11 cellular contexts compared by ENCODE assay signal in the genomic region with DNA sequence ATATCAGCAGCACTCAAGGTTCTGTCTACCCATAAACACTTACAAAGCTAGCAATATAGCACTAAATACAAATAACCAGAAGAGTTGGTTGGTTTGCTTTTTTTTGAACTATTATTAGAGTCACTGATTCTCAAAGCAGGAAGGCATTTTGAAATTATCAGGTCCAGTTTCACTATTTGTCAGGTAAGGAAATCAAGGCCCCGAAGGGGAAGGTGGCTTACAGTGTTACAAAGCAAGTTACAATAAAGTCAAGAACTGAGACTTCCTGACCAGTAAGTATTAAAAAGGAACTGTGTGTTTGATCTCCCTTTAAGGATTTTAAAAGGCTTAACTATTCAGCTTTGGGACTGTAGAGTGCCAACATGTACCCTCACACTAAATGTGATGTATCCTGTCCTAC. TPM values are rescaled to one million over a fixed set of nuclear protein-coding genes. Genes with fewer than 3 reads are reported as not detected.
DNase-seq lines count a peak whose midpoint lies in the region; ATAC-seq, FAIRE-seq and TF ChIP-seq lines count a peak whose summit lies in the region.
"Had no signal": no experiment of that assay in that cellular context is flagged by ENCODE, and none has a peak within 500 bp of the region (broad histone marks: within the 10 kb centered on the region; RNA-seq: fewer than 3 reads in every experiment).

No MANE protein-coding gene starts in this region.

- H4K20me1 ChIP-seq in PC-9 (ENCODE audit: insufficient read depth) (no peaks in the 10 kb centered on the region), GM23338 (replicated peaks; ENCODE audit: insufficient read depth) (no peaks in the 10 kb centered on the region; the same call in 1 of the 2 replicates)

- no TSS peak for BruUV-seq in PC-9 (replicated peaks; lab: Mats Ljungman, UMichigan)

- no peaks in the 10 kb centered on the region for H3K9me2 ChIP-seq in PC-9 (ENCODE audit: insufficient read depth)
- no peaks in the 10 kb centered on the region for H3K9me2 ChIP-seq in GM23338 (ENCODE audit: insufficient read depth)

- H3K36me3 Mint-ChIP-seq in GM23338 (ENCODE audit: low read depth): peaks cover 23% of the 10 kb centered on the region

- FAIRE-seq in small intestine (lab: Jason Lieb, UNC): no peak

- CTCF ChIA-PET in PC-9 (lab: Charles Lee): no interaction called here

- 61 to 90% (median 65%) methylated on average over 1 of the region's 1 CpG for WGBS in small intestine, 3 donors

- H3K4me1 Mint-ChIP-seq in GM23338: peaks cover 10% of the 10 kb centered on the region

- H3K4me1 ChIP-seq in PC-9 (replicated peaks; ENCODE audit: insufficient read depth) (no peaks in the 10 kb centered on the region), small intestine (ENCODE audit: control insufficient read depth in 2 of 2, insufficient read depth in 1 of 2, low read depth in 1 of 2, low read length in 1 of 2) (peaks cover 0 to 9% of the 10 kb centered on the region in 2 donors), GM23338 (ENCODE audit: insufficient read depth) (no peaks in the 10 kb centered on the region)

- H3K27ac ChIP-seq in 22Rv1: peak overlapping the region; percentile 63
- peak overlapping the region; percentile 37; the same call in 1 of the 2 replicates for H3K27ac ChIP-seq in PC-9
- no peak overlapping the region for H3K27ac ChIP-seq in small intestine (ENCODE audit: low read depth in 1 of 2, low read length in 1 of 2)
- H3K27ac ChIP-seq in GM23338 (ENCODE audit: low read depth): no peak overlapping the region

- no peak for TF ChIP-seq CTCF in 22Rv1 (IDR thresholded peaks at IDR 0.05)
- no peak for TF ChIP-seq CTCF in PC-9 (conservative IDR thresholded peaks at IDR 0.05)
- TF ChIP-seq CTCF in GM23338 (conservative IDR thresholded peaks at IDR 0.05; ENCODE audit: low read depth in 2 of 2): no peak

- H3K27me3 Mint-ChIP-seq in GM23338 (ENCODE audit: insufficient read depth, low read depth, poor library complexity): no peaks in the 10 kb centered on the region

- H3K27ac Mint-ChIP-seq in GM23338: no peak overlapping the region

- no peak for DNase-seq in PC-9
- no peak for DNase-seq in small intestine
- no peak for DNase-seq in GM23338 (ENCODE audit: low spot score)
- DNase-seq in activated CD4-positive, alpha-beta T cell treated with anti-CD3 and anti-CD28 coated beads for 4 hours: no peak
- DNase-seq in HuH-7.5 (ENCODE audit: low spot score): no peak
- DNase-seq: AML-193; NCI-H524 treated with DMSO at 0.1 percent for 48 hours; stimulated activated CD4-positive, alpha-beta T cell treated with anti-CD3 and anti-CD28 coated beads, Interleukin-1b, Interleukin-23, amount 100 ng/mL, for 48 hours had no signal

- intact Hi-C loops in PC-9 (cut with micrococcal nuclease; ENCODE audit: unreplicated experiment): no loop called here

- H3K27me3 ChIP-seq in PC-9 (ENCODE audit: insufficient read depth, low read depth) (no peaks in the 10 kb centered on the region), small intestine (ENCODE audit: control insufficient read depth in 2 of 2, insufficient read depth in 2 of 2, low read length in 2 of 2) (no peaks in the 10 kb centered on the region), GM23338 (ENCODE audit: insufficient read depth) (no peaks in the 10 kb centered on the region)

- H3F3A ChIP-seq in PC-9 (ENCODE audit: insufficient read depth, low read depth) (peaks cover 7% of the 10 kb centered on the region), GM23338 (replicated peaks; ENCODE audit: low read depth) (no peaks in the 10 kb centered on the region)

- H3K4me2 ChIP-seq in PC-9 (no peak overlapping the region), GM23338 (no peak overlapping the region)

- no peak overlapping the region for H2AFZ ChIP-seq in PC-9
- H2AFZ ChIP-seq in GM23338: no peak overlapping the region

- H3K9me3 ChIP-seq in PC-9 (ENCODE audit: insufficient read depth, low read depth) (no peaks in the 10 kb centered on the region), small intestine (ENCODE audit: control insufficient read depth, low read depth) (no peaks in the 10 kb centered on the region)

- H3K79me2 ChIP-seq in PC-9 (ENCODE audit: low read depth) (peaks cover 9% of the 10 kb centered on the region; the same call in 1 of the 2 replicates), GM23338 (replicated peaks; ENCODE audit: insufficient read depth) (peaks cover 12% of the 10 kb centered on the region)

- peak; percentile 76 for ATAC-seq in GM18861 (IDR thresholded peaks at IDR 0.05; ENCODE audit: unreplicated experiment)
- peak; percentile 65 for ATAC-seq in HG02798 (IDR thresholded peaks at IDR 0.05; ENCODE audit: poor library complexity, unreplicated experiment)
- ATAC-seq in GM23338: no peak

- POLR2A ChIA-PET in PC-9 (lab: Charles Lee; ENCODE audit: unreplicated experiment): no interaction called here

- no peaks in the 10 kb centered on the region for H3K9me3 Mint-ChIP-seq in GM23338

- H3K36me3 ChIP-seq in PC-9 (ENCODE audit: low read depth) (peaks cover 34% of the 10 kb centered on the region), small intestine (ENCODE audit: control insufficient read depth in 2 of 2, insufficient read depth in 2 of 2, low read length in 2 of 2) (peaks cover 2 to 3% of the 10 kb centered on the region in 2 donors), GM23338 (ENCODE audit: insufficient read depth) (peaks cover 18% of the 10 kb centered on the region)

- H3K4me3 ChIP-seq in PC-9 (no peak overlapping the region), small intestine (ENCODE audit: low read depth in 1 of 2, low read length in 2 of 2) (no peak overlapping the region), GM23338 (no peak overlapping the region)

- no peak overlapping the region for H3K4me3 Mint-ChIP-seq in GM23338

TF ChIP-seq in GM23338, 12 proteins besides CTCF, POLR2A, EP300 and RAD21 (continues in another document):
- TF ChIP-seq CREB1 (CRISPR knock-in tag; IDR thresholded peaks at IDR 0.05; ENCODE audit: low read depth) (no peak), ZNF114 (CRISPR knock-in tag; IDR thresholded peaks at IDR 0.05) (no peak), STAT1 (IDR thresholded peaks at IDR 0.05; ENCODE audit: unreplicated experiment) (no peak), ZNF331 (CRISPR knock-in tag; IDR thresholded peaks at IDR 0.05; ENCODE audit: low read depth) (no peak)
- TF ChIP-seq, protein P1, sequence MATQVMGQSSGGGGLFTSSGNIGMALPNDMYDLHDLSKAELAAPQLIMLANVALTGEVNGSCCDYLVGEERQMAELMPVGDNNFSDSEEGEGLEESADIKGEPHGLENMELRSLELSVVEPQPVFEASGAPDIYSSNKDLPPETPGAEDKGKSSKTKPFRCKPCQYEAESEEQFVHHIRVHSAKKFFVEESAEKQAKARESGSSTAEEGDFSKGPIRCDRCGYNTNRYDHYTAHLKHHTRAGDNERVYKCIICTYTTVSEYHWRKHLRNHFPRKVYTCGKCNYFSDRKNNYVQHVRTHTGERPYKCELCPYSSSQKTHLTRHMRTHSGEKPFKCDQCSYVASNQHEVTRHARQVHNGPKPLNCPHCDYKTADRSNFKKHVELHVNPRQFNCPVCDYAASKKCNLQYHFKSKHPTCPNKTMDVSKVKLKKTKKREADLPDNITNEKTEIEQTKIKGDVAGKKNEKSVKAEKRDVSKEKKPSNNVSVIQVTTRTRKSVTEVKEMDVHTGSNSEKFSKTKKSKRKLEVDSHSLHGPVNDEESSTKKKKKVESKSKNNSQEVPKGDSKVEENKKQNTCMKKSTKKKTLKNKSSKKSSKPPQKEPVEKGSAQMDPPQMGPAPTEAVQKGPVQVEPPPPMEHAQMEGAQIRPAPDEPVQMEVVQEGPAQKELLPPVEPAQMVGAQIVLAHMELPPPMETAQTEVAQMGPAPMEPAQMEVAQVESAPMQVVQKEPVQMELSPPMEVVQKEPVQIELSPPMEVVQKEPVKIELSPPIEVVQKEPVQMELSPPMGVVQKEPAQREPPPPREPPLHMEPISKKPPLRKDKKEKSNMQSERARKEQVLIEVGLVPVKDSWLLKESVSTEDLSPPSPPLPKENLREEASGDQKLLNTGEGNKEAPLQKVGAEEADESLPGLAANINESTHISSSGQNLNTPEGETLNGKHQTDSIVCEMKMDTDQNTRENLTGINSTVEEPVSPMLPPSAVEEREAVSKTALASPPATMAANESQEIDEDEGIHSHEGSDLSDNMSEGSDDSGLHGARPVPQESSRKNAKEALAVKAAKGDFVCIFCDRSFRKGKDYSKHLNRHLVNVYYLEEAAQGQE (IDR thresholded peaks at IDR 0.05; ENCODE audit: unreplicated experiment): no peak
- TF ChIP-seq, protein P2, sequence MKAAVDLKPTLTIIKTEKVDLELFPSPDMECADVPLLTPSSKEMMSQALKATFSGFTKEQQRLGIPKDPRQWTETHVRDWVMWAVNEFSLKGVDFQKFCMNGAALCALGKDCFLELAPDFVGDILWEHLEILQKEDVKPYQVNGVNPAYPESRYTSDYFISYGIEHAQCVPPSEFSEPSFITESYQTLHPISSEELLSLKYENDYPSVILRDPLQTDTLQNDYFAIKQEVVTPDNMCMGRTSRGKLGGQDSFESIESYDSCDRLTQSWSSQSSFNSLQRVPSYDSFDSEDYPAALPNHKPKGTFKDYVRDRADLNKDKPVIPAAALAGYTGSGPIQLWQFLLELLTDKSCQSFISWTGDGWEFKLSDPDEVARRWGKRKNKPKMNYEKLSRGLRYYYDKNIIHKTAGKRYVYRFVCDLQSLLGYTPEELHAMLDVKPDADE (IDR thresholded peaks at IDR 0.05): no peak

RNA-seq across cellular contexts. Expression of a gene that starts 10.8 kb away (rescaled TPM):
- 24.4 and 45.0 TPM in 2 replicates for total RNA-seq in PC-9 (2021)
- polyA plus RNA-seq in small intestine (10 to 100 TPM; 17.3 to 39.2 (median 20.1) TPM), GM23338 (2016; fragmentation: Nextera tagmentation; extraction: Ambion mirVana) (28.6 and 37.7 TPM in 2 replicates)
- 61.4 and 67.4 TPM in 2 replicates for total RNA-seq in GM23338 (2014; rRNA removed; shearing (Covaris generic))

RNA-seq across cellular contexts. Expression of a gene that starts 47.2 kb away (rescaled TPM):
- 157 and 228 TPM in 2 replicates for total RNA-seq in PC-9 (2021)
- polyA plus RNA-seq in small intestine: 100 to 1,000 TPM; 252 to 412 (median 309) TPM
- 329 and 363 TPM in 2 replicates for total RNA-seq in GM23338 (2014; rRNA removed; shearing (Covaris generic))
- 285 and 300 TPM in 2 replicates for polyA plus RNA-seq in GM23338 (2016; fragmentation: Nextera tagmentation; extraction: Ambion mirVana)

Comparison
In these comparisons a context has a peak if more than half of its experiments do, and no peak if none do; other contexts are left out.
1. H3K27ac ChIP-seq: peak in 22Rv1 (single experiment) and PC-9 (single experiment); none in small intestine (0 of 2) and GM23338 (single experiment).